8 cellular contexts compared by ENCODE assay signal in genomic region chr1:196651637-196652215, GRCh38. TPM values are rescaled to one million over a fixed set of nuclear protein-coding genes. Genes with fewer than 3 reads are reported as not detected.
DNase-seq lines count a peak whose midpoint lies in the region; ATAC-seq and TF ChIP-seq lines count a peak whose summit lies in the region.

TSS of gene CFH (plus strand) at chr1:196652043. CDS start at chr1:196652118, 75 bp downstream.

- H3K4me3 Mint-ChIP-seq in osteocyte (ENCODE audit: unreplicated experiment) = peak within 1 kb of the TSS; percentile 80

- TF ChIP-seq CTCF in RWPE2 (IDR thresholded peaks at IDR 0.05; ENCODE audit: poor library complexity, severe bottlenecking) (no peak), epithelial cell of proximal tubule (conservative IDR thresholded peaks at IDR 0.05; ENCODE audit: low read depth, low read length) (no peak), osteocyte (IDR thresholded peaks at IDR 0.05) (peak; percentile 7)

- H3K4me1 Mint-ChIP-seq in osteocyte (ENCODE audit: unreplicated experiment) = peaks cover 43% of the 10 kb centered on the region

- H3K36me3 ChIP-seq in RWPE2 (ENCODE audit: low read depth) = no peaks in the 10 kb centered on the region; the same call in 1 of the 2 replicates

- H3K4me3 ChIP-seq in RWPE2 (ENCODE audit: severe bottlenecking) = peak within 1 kb of the TSS; percentile 17
- peak within 1 kb of the TSS; percentile 28 for H3K4me3 ChIP-seq in epithelial cell of proximal tubule (ENCODE audit: low read depth, low read length)

- peaks cover 6% of the 10 kb centered on the region for H3K9me3 Mint-ChIP-seq in osteocyte (ENCODE audit: unreplicated experiment)

- no peaks in the 10 kb centered on the region for H3K27me3 Mint-ChIP-seq in osteocyte (ENCODE audit: unreplicated experiment)

- DNase-seq in CMK (ENCODE audit: low read depth) (peak; percentile 29), RWPE2 (ENCODE audit: low spot score) (no peak), epithelial cell of proximal tubule (ENCODE audit: low read depth) (no peak), osteocyte (ENCODE audit: extremely low spot score, unreplicated experiment) (no peak), NCI-H1092 treated with DMSO at 0.1 percent for 48 hours (lab: John Stamatoyannopoulos, UW) (no peak), SK-N-DZ (ENCODE audit: low spot score) (no peak), GM19238 (ENCODE audit: insufficient read length, low spot score) (no peak)

- peaks cover 5% of the 10 kb centered on the region for H3K36me3 Mint-ChIP-seq in osteocyte (ENCODE audit: unreplicated experiment)

- peaks cover 1% of the 10 kb centered on the region for H3K9me3 ChIP-seq in RWPE2 (ENCODE audit: severe bottlenecking)

- ATAC-seq in RWPE2 (ENCODE audit: low read depth) (peak; percentile 70), GM19328 (IDR thresholded peaks at IDR 0.05; ENCODE audit: unreplicated experiment) (no peak)

- H3K4me1 ChIP-seq in RWPE2 (ENCODE audit: insufficient read depth, poor library complexity, severe bottlenecking) = peaks cover 17% of the 10 kb centered on the region

- no peaks in the 10 kb centered on the region for H3K27me3 ChIP-seq in RWPE2 (ENCODE audit: insufficient read depth, poor library complexity, severe bottlenecking)

- H3K27ac Mint-ChIP-seq in osteocyte (ENCODE audit: unreplicated experiment) = peak within 1 kb of the TSS; percentile 86

- H3K27ac ChIP-seq in RWPE2 (ENCODE audit: poor library complexity, severe bottlenecking) = peak within 1 kb of the TSS; percentile 36

RNA-seq across cellular contexts. Expression of gene CFH, which starts in this region (rescaled TPM):
- total RNA-seq in epithelial cell of proximal tubule (1.4 and 9.2 TPM in 2 replicates), osteocyte (248 and 252 TPM in 2 replicates)
- polyA plus RNA-seq in SK-N-DZ (2014; cell fraction: cytosol; rRNA removed) = 0.18 and 0.38 TPM in 2 replicates
- polyA plus RNA-seq in SK-N-DZ (2014; cell fraction: nucleus; rRNA removed) = 0.63 and 0.67 TPM in 2 replicates

Comparison
In these comparisons a context has a peak if more than half of its experiments do, and no peak if none do; other contexts are left out.
1. RNA of gene CFH (total RNA-seq): 248 to 252 TPM in osteocyte; 1.4 to 9.2 TPM in epithelial cell of proximal tubule; every median in the first group is over 10 times any median in the second.